In the genomic region with DNA sequence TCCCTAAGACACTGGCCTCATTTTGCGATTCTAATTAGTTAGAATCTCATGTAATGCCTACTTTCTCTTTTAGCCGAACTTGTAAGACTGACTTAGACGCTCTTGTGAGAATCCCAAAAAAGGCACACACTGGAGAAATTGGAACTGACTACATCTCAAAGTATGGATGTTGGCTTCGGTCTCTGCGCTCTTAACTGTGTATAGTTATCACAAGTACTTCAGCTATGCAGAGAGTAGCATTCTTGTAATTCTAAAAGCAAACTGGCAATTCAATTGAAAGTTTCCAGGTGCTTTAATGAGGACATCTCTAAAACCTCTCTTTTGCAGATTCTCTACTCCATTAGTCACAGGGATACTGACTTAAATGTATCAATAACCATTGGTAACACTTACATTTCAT, we compare ENCODE assay signal across 19 cellular contexts.
DNase-seq lines count a peak whose midpoint lies in the region; ATAC-seq, FAIRE-seq and TF ChIP-seq lines count a peak whose summit lies in the region.
"Had no signal": no experiment of that assay in that cellular context is flagged by ENCODE, and none has a peak within 500 bp of the region (broad histone marks: within the 10 kb centered on the region; RNA-seq: fewer than 3 reads in every experiment).

No MANE protein-coding gene starts in this region.

- intact Hi-C loops in left lung (cut with DNase I), result no loop called here

- WGBS in upper lobe of left lung, 2 donors, result 63 to 77% methylated on average over 5 of the region's 5 CpGs

- H3K4me3 ChIP-seq in left lung, result no peak overlapping the region
- peak overlapping the region in 3 of 4 donors; percentile 10 to 27 (median 20) for H3K4me3 ChIP-seq in upper lobe of left lung
- H3K4me3 ChIP-seq: BLaER1 treated with 17β-estradiol and CSF1 and Interleukin-3, amounts not matched to agents 10 nM and 100 nM had no signal

- TF ChIP-seq POLR2A in upper lobe of left lung (IDR thresholded peaks at IDR 0.05), result no peak

- FAIRE-seq in D721Med (lab: Jason Lieb, UNC) (peak; percentile 44), urothelium cell line (lab: Jason Lieb, UNC) (no peak)
- FAIRE-seq: G401.6, GM12891 had no signal

- H3K27me3 Mint-ChIP-seq in WTC11 (ENCODE audit: low read depth), result no peaks in the 10 kb centered on the region
- H3K27me3 Mint-ChIP-seq: CD4-positive, CD25-positive, alpha-beta regulatory T cell had no signal

- H3K36me3 ChIP-seq in left lung, result no peaks in the 10 kb centered on the region
- no peaks in the 10 kb centered on the region for H3K36me3 ChIP-seq in upper lobe of left lung
- H3K36me3 ChIP-seq: BLaER1 treated with 17β-estradiol and CSF1 and Interleukin-3, amounts not matched to agents 10 nM and 100 nM had no signal

- H3K4me3 Mint-ChIP-seq in WTC11, result no peak overlapping the region
- H3K4me3 Mint-ChIP-seq: CD4-positive, CD25-positive, alpha-beta regulatory T cell; HFFc6 had no signal

- no peak overlapping the region for H3K27ac ChIP-seq in left lung
- H3K27ac ChIP-seq in upper lobe of left lung, result no peak overlapping the region
- H3K27ac ChIP-seq: BLaER1 treated with 17β-estradiol and CSF1 and Interleukin-3, amounts not matched to agents 10 nM and 100 nM; HL-60 had no signal

- DNase-seq in D721Med (ENCODE audit: insufficient read length, low spot score) (no peak), WTC11 (ENCODE audit: low spot score) (no peak), left lung (no peak), upper lobe of left lung (no peak), COLO668 (lab: John Stamatoyannopoulos, UW; ENCODE audit: unreplicated experiment) (no peak), urothelium cell line (ENCODE audit: low spot score) (no peak)
- DNase-seq: 8988T; Calu3; CD4-positive, CD25-positive, alpha-beta regulatory T cell; DMS153; DMS79 treated with DMSO at 0.1 percent for 48 hours; EL; HCEC 1CT; HFFc6 had no signal

- TF ChIP-seq CTCF in D721Med (IDR thresholded peaks at IDR 0.05; ENCODE audit: insufficient read depth, missing control alignments) (no peak), WTC11 (IDR thresholded peaks at IDR 0.05) (no peak), left lung (IDR thresholded peaks at IDR 0.05) (no peak), upper lobe of left lung (IDR thresholded peaks at IDR 0.05) (no peak)

- no peaks in the 10 kb centered on the region for H3K9me3 Mint-ChIP-seq in WTC11

- no peak for TF ChIP-seq EP300 in upper lobe of left lung (IDR thresholded peaks at IDR 0.05)

- POLR2A ChIA-PET in WTC11 (lab: Charles Lee), result no interaction called here

- H3K4me1 Mint-ChIP-seq in WTC11, result peaks cover 8% of the 10 kb centered on the region
- H3K4me1 Mint-ChIP-seq: CD4-positive, CD25-positive, alpha-beta regulatory T cell had no signal

- ATAC-seq in WTC11, result 0 out of 2 replicates have a peak, but pooled peaks have one; percentile 16
- ATAC-seq in left lung, result peak; percentile 63
- no peak for ATAC-seq in upper lobe of left lung (ENCODE audit: low FRiP score in 2 of 2)
- ATAC-seq in GM21723 (IDR thresholded peaks at IDR 0.05; ENCODE audit: unreplicated experiment), result no peak

- no peaks in the 10 kb centered on the region for H3K36me3 Mint-ChIP-seq in WTC11
- H3K36me3 Mint-ChIP-seq: CD4-positive, CD25-positive, alpha-beta regulatory T cell had no signal

- no peaks in the 10 kb centered on the region for H3K9me3 ChIP-seq in left lung
- no peaks in the 10 kb centered on the region for H3K9me3 ChIP-seq in upper lobe of left lung
- H3K9me3 ChIP-seq: BLaER1 treated with 17β-estradiol and CSF1 and Interleukin-3, amounts not matched to agents 10 nM and 100 nM had no signal

- no peak overlapping the region for H3K27ac Mint-ChIP-seq in WTC11
- H3K27ac Mint-ChIP-seq: CD4-positive, CD25-positive, alpha-beta regulatory T cell; HFFc6 had no signal

- CTCF ChIA-PET in WTC11 (lab: Charles Lee), result no interaction called here

- H3K27me3 ChIP-seq in left lung (no peaks in the 10 kb centered on the region), upper lobe of left lung (no peaks in the 10 kb centered on the region)
- H3K27me3 ChIP-seq: BLaER1 treated with 17β-estradiol and CSF1 and Interleukin-3, amounts not matched to agents 10 nM and 100 nM had no signal

- H3K4me1 ChIP-seq in left lung (no peaks in the 10 kb centered on the region), upper lobe of left lung (no peaks in the 10 kb centered on the region)

TF ChIP-seq in WTC11, 78 proteins besides CTCF, POLR2A, EP300 and RAD21:
- TF ChIP-seq, protein P1, sequence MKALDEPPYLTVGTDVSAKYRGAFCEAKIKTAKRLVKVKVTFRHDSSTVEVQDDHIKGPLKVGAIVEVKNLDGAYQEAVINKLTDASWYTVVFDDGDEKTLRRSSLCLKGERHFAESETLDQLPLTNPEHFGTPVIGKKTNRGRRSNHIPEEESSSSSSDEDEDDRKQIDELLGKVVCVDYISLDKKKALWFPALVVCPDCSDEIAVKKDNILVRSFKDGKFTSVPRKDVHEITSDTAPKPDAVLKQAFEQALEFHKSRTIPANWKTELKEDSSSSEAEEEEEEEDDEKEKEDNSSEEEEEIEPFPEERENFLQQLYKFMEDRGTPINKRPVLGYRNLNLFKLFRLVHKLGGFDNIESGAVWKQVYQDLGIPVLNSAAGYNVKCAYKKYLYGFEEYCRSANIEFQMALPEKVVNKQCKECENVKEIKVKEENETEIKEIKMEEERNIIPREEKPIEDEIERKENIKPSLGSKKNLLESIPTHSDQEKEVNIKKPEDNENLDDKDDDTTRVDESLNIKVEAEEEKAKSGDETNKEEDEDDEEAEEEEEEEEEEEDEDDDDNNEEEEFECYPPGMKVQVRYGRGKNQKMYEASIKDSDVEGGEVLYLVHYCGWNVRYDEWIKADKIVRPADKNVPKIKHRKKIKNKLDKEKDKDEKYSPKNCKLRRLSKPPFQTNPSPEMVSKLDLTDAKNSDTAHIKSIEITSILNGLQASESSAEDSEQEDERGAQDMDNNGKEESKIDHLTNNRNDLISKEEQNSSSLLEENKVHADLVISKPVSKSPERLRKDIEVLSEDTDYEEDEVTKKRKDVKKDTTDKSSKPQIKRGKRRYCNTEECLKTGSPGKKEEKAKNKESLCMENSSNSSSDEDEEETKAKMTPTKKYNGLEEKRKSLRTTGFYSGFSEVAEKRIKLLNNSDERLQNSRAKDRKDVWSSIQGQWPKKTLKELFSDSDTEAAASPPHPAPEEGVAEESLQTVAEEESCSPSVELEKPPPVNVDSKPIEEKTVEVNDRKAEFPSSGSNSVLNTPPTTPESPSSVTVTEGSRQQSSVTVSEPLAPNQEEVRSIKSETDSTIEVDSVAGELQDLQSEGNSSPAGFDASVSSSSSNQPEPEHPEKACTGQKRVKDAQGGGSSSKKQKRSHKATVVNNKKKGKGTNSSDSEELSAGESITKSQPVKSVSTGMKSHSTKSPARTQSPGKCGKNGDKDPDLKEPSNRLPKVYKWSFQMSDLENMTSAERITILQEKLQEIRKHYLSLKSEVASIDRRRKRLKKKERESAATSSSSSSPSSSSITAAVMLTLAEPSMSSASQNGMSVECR (CRISPR knock-in tag; IDR thresholded peaks at IDR 0.05; ENCODE audit: borderline replicate concordance), result no peak
- no peak for TF ChIP-seq TEAD1 (CRISPR knock-in tag; IDR thresholded peaks at IDR 0.05)
- TF ChIP-seq, protein P2, sequence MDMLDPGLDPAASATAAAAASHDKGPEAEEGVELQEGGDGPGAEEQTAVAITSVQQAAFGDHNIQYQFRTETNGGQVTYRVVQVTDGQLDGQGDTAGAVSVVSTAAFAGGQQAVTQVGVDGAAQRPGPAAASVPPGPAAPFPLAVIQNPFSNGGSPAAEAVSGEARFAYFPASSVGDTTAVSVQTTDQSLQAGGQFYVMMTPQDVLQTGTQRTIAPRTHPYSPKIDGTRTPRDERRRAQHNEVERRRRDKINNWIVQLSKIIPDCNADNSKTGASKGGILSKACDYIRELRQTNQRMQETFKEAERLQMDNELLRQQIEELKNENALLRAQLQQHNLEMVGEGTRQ (CRISPR knock-in tag; IDR thresholded peaks at IDR 0.05), result no peak
- TF ChIP-seq IRF1 (CRISPR knock-in tag; IDR thresholded peaks at IDR 0.05), result no peak
- TF ChIP-seq RELA (CRISPR knock-in tag; IDR thresholded peaks at IDR 0.05; ENCODE audit: borderline replicate concordance), result no peak
- no peak for TF ChIP-seq E2F4 (CRISPR knock-in tag; IDR thresholded peaks at IDR 0.05; ENCODE audit: borderline replicate concordance, low read depth)

Comparison
In these comparisons a context has a peak if more than half of its experiments do, and no peak if none do; other contexts are left out.
1. ATAC-seq: peak in WTC11 (single experiment) and left lung (single experiment); none in upper lobe of left lung (0 of 2) and GM21723 (single experiment).
2. H3K4me3 ChIP-seq: peak in upper lobe of left lung (3 of 4); none in left lung (0 of 2).